Comparison of ENCODE assay signal across 1 cellular context in the genomic region with DNA sequence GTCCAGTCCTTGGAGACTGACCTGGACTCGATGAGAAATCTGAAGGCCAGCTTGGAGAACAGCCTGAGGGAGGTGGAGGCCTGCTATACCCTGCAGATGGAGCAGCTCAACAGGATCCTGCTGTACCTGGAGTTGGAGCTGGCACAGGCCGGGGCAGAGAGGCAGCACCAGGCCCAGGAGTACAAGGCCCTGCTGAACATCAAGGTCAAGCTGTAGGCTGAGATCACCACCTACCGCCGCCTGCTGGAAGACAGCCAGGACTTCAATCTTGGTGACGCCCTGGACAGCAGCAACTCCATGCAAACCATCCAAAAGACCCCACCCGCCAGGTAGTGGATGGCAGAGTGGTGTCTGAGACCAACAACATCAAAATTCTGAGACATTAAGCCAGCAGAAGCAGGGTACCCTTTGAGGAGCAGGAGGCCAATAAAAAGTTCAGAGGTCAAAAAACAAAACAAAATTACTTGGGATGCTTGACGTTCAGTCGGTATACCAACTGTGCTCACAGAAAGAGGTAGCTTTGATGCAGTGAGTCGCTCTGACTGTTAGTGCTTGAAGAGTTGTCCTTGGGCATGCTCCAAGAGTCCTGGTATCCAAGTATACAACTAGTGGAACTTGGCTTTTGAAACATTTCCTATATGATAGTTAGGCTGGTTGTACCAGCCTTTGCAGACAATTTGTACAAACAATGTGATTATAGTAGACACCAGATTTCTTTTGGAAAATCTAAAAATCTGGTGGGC.
TF ChIP-seq lines count a peak whose summit lies in the region.

No MANE protein-coding gene starts in this region.

TF ChIP-seq in GM23338, 12 proteins besides CTCF, POLR2A, EP300 and RAD21:
- no peak for TF ChIP-seq EZH2phosphoT487 (IDR thresholded peaks at IDR 0.05; ENCODE audit: unreplicated experiment)
- TF ChIP-seq NANOG (IDR thresholded peaks at IDR 0.05; ENCODE audit: borderline replicate concordance), result no peak
- TF ChIP-seq POLR2AphosphoS5 (IDR thresholded peaks at IDR 0.05; ENCODE audit: low read depth), result no peak
- no peak for TF ChIP-seq EZH2 (IDR thresholded peaks at IDR 0.05; ENCODE audit: low read depth, unreplicated experiment)
- TF ChIP-seq, protein P1, sequence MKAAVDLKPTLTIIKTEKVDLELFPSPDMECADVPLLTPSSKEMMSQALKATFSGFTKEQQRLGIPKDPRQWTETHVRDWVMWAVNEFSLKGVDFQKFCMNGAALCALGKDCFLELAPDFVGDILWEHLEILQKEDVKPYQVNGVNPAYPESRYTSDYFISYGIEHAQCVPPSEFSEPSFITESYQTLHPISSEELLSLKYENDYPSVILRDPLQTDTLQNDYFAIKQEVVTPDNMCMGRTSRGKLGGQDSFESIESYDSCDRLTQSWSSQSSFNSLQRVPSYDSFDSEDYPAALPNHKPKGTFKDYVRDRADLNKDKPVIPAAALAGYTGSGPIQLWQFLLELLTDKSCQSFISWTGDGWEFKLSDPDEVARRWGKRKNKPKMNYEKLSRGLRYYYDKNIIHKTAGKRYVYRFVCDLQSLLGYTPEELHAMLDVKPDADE (IDR thresholded peaks at IDR 0.05), result no peak
- TF ChIP-seq STAT1 (IDR thresholded peaks at IDR 0.05; ENCODE audit: unreplicated experiment), result no peak
- TF ChIP-seq, protein P2, sequence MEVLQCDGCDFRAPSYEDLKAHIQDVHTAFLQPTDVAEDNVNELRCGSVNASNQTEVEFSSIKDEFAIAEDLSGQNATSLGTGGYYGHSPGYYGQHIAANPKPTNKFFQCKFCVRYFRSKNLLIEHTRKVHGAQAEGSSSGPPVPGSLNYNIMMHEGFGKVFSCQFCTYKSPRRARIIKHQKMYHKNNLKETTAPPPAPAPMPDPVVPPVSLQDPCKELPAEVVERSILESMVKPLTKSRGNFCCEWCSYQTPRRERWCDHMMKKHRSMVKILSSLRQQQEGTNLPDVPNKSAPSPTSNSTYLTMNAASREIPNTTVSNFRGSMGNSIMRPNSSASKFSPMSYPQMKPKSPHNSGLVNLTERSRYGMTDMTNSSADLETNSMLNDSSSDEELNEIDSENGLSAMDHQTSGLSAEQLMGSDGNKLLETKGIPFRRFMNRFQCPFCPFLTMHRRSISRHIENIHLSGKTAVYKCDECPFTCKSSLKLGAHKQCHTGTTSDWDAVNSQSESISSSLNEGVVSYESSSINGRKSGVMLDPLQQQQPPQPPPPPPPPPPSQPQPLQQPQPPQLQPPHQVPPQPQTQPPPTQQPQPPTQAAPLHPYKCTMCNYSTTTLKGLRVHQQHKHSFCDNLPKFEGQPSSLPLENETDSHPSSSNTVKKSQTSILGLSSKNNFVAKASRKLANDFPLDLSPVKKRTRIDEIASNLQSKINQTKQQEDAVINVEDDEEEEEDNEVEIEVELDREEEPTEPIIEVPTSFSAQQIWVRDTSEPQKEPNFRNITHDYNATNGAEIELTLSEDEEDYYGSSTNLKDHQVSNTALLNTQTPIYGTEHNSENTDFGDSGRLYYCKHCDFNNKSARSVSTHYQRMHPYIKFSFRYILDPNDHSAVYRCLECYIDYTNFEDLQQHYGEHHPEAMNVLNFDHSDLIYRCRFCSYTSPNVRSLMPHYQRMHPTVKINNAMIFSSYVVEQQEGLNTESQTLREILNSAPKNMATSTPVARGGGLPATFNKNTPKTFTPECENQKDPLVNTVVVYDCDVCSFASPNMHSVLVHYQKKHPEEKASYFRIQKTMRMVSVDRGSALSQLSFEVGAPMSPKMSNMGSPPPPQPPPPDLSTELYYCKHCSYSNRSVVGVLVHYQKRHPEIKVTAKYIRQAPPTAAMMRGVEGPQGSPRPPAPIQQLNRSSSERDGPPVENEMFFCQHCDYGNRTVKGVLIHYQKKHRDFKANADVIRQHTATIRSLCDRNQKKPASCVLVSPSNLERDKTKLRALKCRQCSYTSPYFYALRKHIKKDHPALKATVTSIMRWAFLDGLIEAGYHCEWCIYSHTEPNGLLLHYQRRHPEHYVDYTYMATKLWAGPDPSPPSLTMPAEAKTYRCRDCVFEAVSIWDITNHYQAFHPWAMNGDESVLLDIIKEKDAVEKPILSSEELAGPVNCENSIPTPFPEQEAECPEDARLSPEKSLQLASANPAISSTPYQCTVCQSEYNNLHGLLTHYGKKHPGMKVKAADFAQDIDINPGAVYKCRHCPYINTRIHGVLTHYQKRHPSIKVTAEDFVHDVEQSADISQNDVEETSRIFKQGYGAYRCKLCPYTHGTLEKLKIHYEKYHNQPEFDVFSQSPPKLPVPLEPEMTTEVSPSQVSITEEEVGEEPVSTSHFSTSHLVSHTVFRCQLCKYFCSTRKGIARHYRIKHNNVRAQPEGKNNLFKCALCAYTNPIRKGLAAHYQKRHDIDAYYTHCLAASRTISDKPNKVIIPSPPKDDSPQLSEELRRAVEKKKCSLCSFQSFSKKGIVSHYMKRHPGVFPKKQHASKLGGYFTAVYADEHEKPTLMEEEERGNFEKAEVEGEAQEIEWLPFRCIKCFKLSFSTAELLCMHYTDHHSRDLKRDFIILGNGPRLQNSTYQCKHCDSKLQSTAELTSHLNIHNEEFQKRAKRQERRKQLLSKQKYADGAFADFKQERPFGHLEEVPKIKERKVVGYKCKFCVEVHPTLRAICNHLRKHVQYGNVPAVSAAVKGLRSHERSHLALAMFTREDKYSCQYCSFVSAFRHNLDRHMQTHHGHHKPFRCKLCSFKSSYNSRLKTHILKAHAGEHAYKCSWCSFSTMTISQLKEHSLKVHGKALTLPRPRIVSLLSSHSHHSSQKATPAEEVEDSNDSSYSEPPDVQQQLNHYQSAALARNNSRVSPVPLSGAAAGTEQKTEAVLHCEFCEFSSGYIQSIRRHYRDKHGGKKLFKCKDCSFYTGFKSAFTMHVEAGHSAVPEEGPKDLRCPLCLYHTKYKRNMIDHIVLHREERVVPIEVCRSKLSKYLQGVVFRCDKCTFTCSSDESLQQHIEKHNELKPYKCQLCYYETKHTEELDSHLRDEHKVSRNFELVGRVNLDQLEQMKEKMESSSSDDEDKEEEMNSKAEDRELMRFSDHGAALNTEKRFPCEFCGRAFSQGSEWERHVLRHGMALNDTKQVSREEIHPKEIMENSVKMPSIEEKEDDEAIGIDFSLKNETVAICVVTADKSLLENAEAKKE (CRISPR knock-in tag; IDR thresholded peaks at IDR 0.05), result no peak
- TF ChIP-seq CREB1 (CRISPR knock-in tag; IDR thresholded peaks at IDR 0.05; ENCODE audit: low read depth), result no peak
- no peak for TF ChIP-seq JUNB (IDR thresholded peaks at IDR 0.05; ENCODE audit: unreplicated experiment)
- TF ChIP-seq ZNF331 (CRISPR knock-in tag; IDR thresholded peaks at IDR 0.05; ENCODE audit: low read depth), result no peak
- TF ChIP-seq, protein P3, sequence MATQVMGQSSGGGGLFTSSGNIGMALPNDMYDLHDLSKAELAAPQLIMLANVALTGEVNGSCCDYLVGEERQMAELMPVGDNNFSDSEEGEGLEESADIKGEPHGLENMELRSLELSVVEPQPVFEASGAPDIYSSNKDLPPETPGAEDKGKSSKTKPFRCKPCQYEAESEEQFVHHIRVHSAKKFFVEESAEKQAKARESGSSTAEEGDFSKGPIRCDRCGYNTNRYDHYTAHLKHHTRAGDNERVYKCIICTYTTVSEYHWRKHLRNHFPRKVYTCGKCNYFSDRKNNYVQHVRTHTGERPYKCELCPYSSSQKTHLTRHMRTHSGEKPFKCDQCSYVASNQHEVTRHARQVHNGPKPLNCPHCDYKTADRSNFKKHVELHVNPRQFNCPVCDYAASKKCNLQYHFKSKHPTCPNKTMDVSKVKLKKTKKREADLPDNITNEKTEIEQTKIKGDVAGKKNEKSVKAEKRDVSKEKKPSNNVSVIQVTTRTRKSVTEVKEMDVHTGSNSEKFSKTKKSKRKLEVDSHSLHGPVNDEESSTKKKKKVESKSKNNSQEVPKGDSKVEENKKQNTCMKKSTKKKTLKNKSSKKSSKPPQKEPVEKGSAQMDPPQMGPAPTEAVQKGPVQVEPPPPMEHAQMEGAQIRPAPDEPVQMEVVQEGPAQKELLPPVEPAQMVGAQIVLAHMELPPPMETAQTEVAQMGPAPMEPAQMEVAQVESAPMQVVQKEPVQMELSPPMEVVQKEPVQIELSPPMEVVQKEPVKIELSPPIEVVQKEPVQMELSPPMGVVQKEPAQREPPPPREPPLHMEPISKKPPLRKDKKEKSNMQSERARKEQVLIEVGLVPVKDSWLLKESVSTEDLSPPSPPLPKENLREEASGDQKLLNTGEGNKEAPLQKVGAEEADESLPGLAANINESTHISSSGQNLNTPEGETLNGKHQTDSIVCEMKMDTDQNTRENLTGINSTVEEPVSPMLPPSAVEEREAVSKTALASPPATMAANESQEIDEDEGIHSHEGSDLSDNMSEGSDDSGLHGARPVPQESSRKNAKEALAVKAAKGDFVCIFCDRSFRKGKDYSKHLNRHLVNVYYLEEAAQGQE (IDR thresholded peaks at IDR 0.05; ENCODE audit: unreplicated experiment), result no peak
- no peak for TF ChIP-seq ZNF114 (CRISPR knock-in tag; IDR thresholded peaks at IDR 0.05)
TF ChIP-seq in GM23338: peak in this region for 0.
